ENCODE assay signal across 17 cellular contexts in genomic region chr1:206052919-206053534, GRCh38. TPM values are rescaled to one million over a fixed set of nuclear protein-coding genes. Genes with fewer than 3 reads are reported as not detected.
DNase-seq lines count a peak whose midpoint lies in the region; ATAC-seq, FAIRE-seq and TF ChIP-seq lines count a peak whose summit lies in the region.
"Not testable (repeated sequence)": the region's sequence is repeated elsewhere in the genome, so short reads cannot be mapped to it uniquely, and the experiment has no call there.
"Had no signal": no experiment of that assay in that cellular context is flagged by ENCODE, and none has a peak within 500 bp of the region (broad histone marks: within the 10 kb centered on the region; RNA-seq: fewer than 3 reads in every experiment).

Gene RHEX, plus strand, starts transcription at chr1:206053173. Its CDS starts 44,656 bp downstream, at chr1:206097829.

- H3K9me3 Mint-ChIP-seq in activated CD4-positive, alpha-beta T cell treated with anti-CD3 and anti-CD28 coated beads for 36 hours (ENCODE audit: low read depth); activated naive CD4-positive, alpha-beta T cell treated with anti-CD3 and anti-CD28 coated beads for 36 hours: not testable (repeated sequence)

- peak within 1 kb of the TSS; percentile 88 for H3K4me2 ChIP-seq in OCI-LY1 (ENCODE audit: low read length)

- H3K4me1 ChIP-seq in OCI-LY1 (ENCODE audit: insufficient read depth, low read length, severe bottlenecking) (peaks cover 97% of the 10 kb centered on the region), spleen (peaks cover 9 to 64% (median 39%) of the 10 kb centered on the region in 6 donors)
- not testable (repeated sequence) for H3K4me1 ChIP-seq in lower lobe of right lung

- FAIRE-seq in GM12891 (lab: Jason Lieb, UNC): peak; percentile 78

- H4K20me1 ChIP-seq in OCI-LY1 (ENCODE audit: insufficient read depth, low read length): not testable (repeated sequence)

- H3K27me3 ChIP-seq in OCI-LY1 (ENCODE audit: insufficient read depth, low read length); lower lobe of right lung (ENCODE audit: low read depth); spleen (replicated peaks in 1 of 7): not testable (repeated sequence)

- peaks cover 22% of the 10 kb centered on the region for H3K36me3 ChIP-seq in OCI-LY1 (ENCODE audit: insufficient read depth, low read length)
- not testable (repeated sequence) for H3K36me3 ChIP-seq in lower lobe of right lung, spleen

- 73 to 86% (median 79%) methylated on average over 16 of the region's 16 CpGs for WGBS in spleen, 5 donors

- not testable (repeated sequence) for H3K9me3 ChIP-seq in OCI-LY1 (ENCODE audit: low read length); lower lobe of right lung; spleen

- not testable (repeated sequence) for H3K79me2 ChIP-seq in OCI-LY1 (ENCODE audit: insufficient read depth, low read length)

- H3K27me3 Mint-ChIP-seq in activated CD4-positive, alpha-beta T cell treated with anti-CD3 and anti-CD28 coated beads for 36 hours; activated naive CD4-positive, alpha-beta T cell treated with anti-CD3 and anti-CD28 coated beads for 36 hours (ENCODE audit: low read depth): not testable (repeated sequence)

- not testable (repeated sequence) for TF ChIP-seq CTCF in OCI-LY1 (IDR thresholded peaks at IDR 0.05; ENCODE audit: low read length); lower lobe of right lung (IDR thresholded peaks at IDR 0.05); spleen (IDR thresholded peaks at IDR 0.05 in 8 of 11, conservative IDR thresholded peaks at IDR 0.05 in 3 of 11)

- not testable (repeated sequence) for H3K36me3 Mint-ChIP-seq in activated CD4-positive, alpha-beta T cell treated with anti-CD3 and anti-CD28 coated beads for 36 hours (ENCODE audit: low read depth); activated naive CD4-positive, alpha-beta T cell treated with anti-CD3 and anti-CD28 coated beads for 36 hours (ENCODE audit: low read depth)

- H3K4me1 Mint-ChIP-seq in activated CD4-positive, alpha-beta T cell treated with anti-CD3 and anti-CD28 coated beads for 36 hours: peaks cover 41% of the 10 kb centered on the region
- H3K4me1 Mint-ChIP-seq in activated naive CD4-positive, alpha-beta T cell treated with anti-CD3 and anti-CD28 coated beads for 36 hours (ENCODE audit: low read depth): peaks cover 47% of the 10 kb centered on the region

- H3K27ac ChIP-seq in OCI-LY1 (ENCODE audit: low read depth, low read length, poor library complexity, severe bottlenecking): peak within 1 kb of the TSS; percentile 89
- not testable (repeated sequence) for H3K27ac ChIP-seq in lower lobe of right lung
- H3K27ac ChIP-seq in spleen: peak within 1 kb of the TSS; percentile 32 to 90 (median 80)

- ATAC-seq in activated CD4-positive, alpha-beta T cell treated with anti-CD3 and anti-CD28 coated beads for 36 hours: not testable (repeated sequence)
- ATAC-seq in lower lobe of right lung: peak; percentile 24 to 37

- H3K4me3 Mint-ChIP-seq in activated CD4-positive, alpha-beta T cell treated with anti-CD3 and anti-CD28 coated beads for 36 hours; activated naive CD4-positive, alpha-beta T cell treated with anti-CD3 and anti-CD28 coated beads for 36 hours: not testable (repeated sequence)

- H3K4me3 ChIP-seq in OCI-LY1 (ENCODE audit: low read depth, low read length, poor library complexity, severe bottlenecking) (peak within 1 kb of the TSS; percentile 65), spleen (peak within 1 kb of the TSS in 3 of 8 donors; percentile 4 to 49 (median 6))
- not testable (repeated sequence) for H3K4me3 ChIP-seq in lower lobe of right lung

- CTCF ChIA-PET in activated CD4-positive, alpha-beta T cell treated with anti-CD3 and anti-CD28 coated beads for 36 hours (lab: Charles Lee); activated naive CD4-positive, alpha-beta T cell treated with anti-CD3 and anti-CD28 coated beads for 36 hours (lab: Charles Lee): not testable (repeated sequence)

- DNase-seq in Ammon's horn (ENCODE audit: low spot score): peak; percentile 23
- DNase-seq in GM12891 (ENCODE audit: insufficient read length, low spot score); lower lobe of right lung: not testable (repeated sequence)
- peak; percentile 42 for DNase-seq in activated CD4-positive, alpha-beta T cell treated with anti-CD3 and anti-CD28 coated beads for 36 hours
- DNase-seq in activated naive CD4-positive, alpha-beta T cell treated with anti-CD3 and anti-CD28 coated beads for 36 hours: peak; percentile 46
- peak; percentile 94 for DNase-seq in glomerular visceral epithelial cell (ENCODE audit: extremely low spot score)
- peak; percentile 85 for DNase-seq in spleen

- not testable (repeated sequence) for TF ChIP-seq POLR2A in GM12891 (IDR thresholded peaks at IDR 0.05; ENCODE audit: low read depth, low read length); spleen (IDR thresholded peaks at IDR 0.05)

- POLR2A ChIA-PET in activated CD4-positive, alpha-beta T cell treated with anti-CD3 and anti-CD28 coated beads for 36 hours (lab: Charles Lee): not testable (repeated sequence)

- H3K9ac ChIP-seq in OCI-LY1 (ENCODE audit: low read length): peak within 1 kb of the TSS; percentile 79

- not testable (repeated sequence) for H3F3A ChIP-seq in OCI-LY1 (ENCODE audit: insufficient read depth, low read length)

- peak within 1 kb of the TSS; percentile 19 for H3K27ac Mint-ChIP-seq in activated CD4-positive, alpha-beta T cell treated with anti-CD3 and anti-CD28 coated beads for 36 hours
- not testable (repeated sequence) for H3K27ac Mint-ChIP-seq in activated naive CD4-positive, alpha-beta T cell treated with anti-CD3 and anti-CD28 coated beads for 36 hours

- not testable (repeated sequence) for H2AFZ ChIP-seq in OCI-LY1 (ENCODE audit: low read length)

- intact Hi-C loops in activated CD4-positive, alpha-beta T cell treated with anti-CD3 and anti-CD28 coated beads for 36 hours (cut with DNase I, micrococcal nuclease): loop anchor here in 1 of 2 experiments (5.0 kb wide), 1 partner anchor 281 kb away; no protein-coding TSS in a partner anchor
- intact Hi-C loops in activated naive CD4-positive, alpha-beta T cell treated with anti-CD3 and anti-CD28 coated beads for 36 hours (cut with micrococcal nuclease): loop anchor here (5.0 kb wide), 2 partner anchors 749 to 766 kb away; no protein-coding TSS in a partner anchor
- intact Hi-C loops in lower lobe of right lung (cut with DNase I); spleen (cut with DNase I; ENCODE audit: low total_unique reads): not testable (repeated sequence)

- not testable (repeated sequence) for H3K9me2 ChIP-seq in OCI-LY1 (ENCODE audit: low read depth, low read length)

TF ChIP-seq in GM12891, 5 proteins besides CTCF, POLR2A, EP300 and RAD21:
- TF ChIP-seq SPI1 (IDR thresholded peaks at IDR 0.05; ENCODE audit: low read depth, low read length): 0 out of 2 replicates have a peak, but pooled peaks have one; percentile 14

RNA-seq across cellular contexts. Expression of gene RHEX, which starts in this region (rescaled TPM):
- polyA plus RNA-seq in GM12891 (2012; ENCODE audit: low read depth, missing spikeins): 0.24 TPM
- total RNA-seq in activated CD4-positive, alpha-beta T cell treated with anti-CD3 and anti-CD28 coated beads for 36 hours: not detected
- not detected for total RNA-seq in activated naive CD4-positive, alpha-beta T cell treated with anti-CD3 and anti-CD28 coated beads for 36 hours
- total RNA-seq in lower lobe of right lung: 13.5 TPM
- total RNA-seq in spleen: 1 to 10 TPM in 6 of 7 donors, under 1 TPM in 1; 0.94 to 6.2 (median 3.4) TPM
- 1 to 10 TPM in 2 of 3 donors, under 1 TPM in 1; 0.91 to 3.3 (median 1.2) TPM for polyA plus RNA-seq in spleen
- total RNA-seq: A172; CD4-positive, alpha-beta T cell; endothelial cell of umbilical vein; H1; HT-29; progenitor cell of endocrine pancreas; SJCRH30; T-helper 2 cell treated with Interferon-gamma antibody and Interleukin-4, amounts not matched to agents 100 ng/mL and 5 ng/mL, for 36 hours had no signal
- polyA plus RNA-seq: endothelial cell of umbilical vein; H1; naive thymus-derived CD4-positive, alpha-beta T cell had no signal

Comparison
In these comparisons a context has a peak if more than half of its experiments do, and no peak if none do; other contexts are left out.
1. Peak in DNase-seq in activated CD4-positive, alpha-beta T cell treated with anti-CD3 and anti-CD28 coated beads for 36 hours; RNA of the gene not detected or under 1 TPM.
2. Peak in DNase-seq in activated naive CD4-positive, alpha-beta T cell treated with anti-CD3 and anti-CD28 coated beads for 36 hours; RNA of the gene not detected or under 1 TPM.